ENCODE assay signal across 8 cellular contexts in genomic region chr19:36009220-36009619, GRCh38. TPM values are rescaled to one million over a fixed set of nuclear protein-coding genes. Genes with fewer than 3 reads are reported as not detected.
A peak's percentile ranks its signal among the peaks of the same experiment; 100 is the strongest.
DNase-seq lines count a peak whose midpoint lies in the region; ATAC-seq and TF ChIP-seq lines count a peak whose summit lies in the region.

No MANE protein-coding gene starts in this region.

- H3K14ac ChIP-seq in mesenchymal stem cell (ENCODE audit: low read length in 2 of 2), result peak overlapping the region in 1 of 2 experiments; percentile 10

- H3K4ac ChIP-seq in mesenchymal stem cell (ENCODE audit: low read depth in 1 of 2, low read length in 2 of 2), result peak overlapping the region in 1 of 2 experiments; percentile 56

- H3K4me2 ChIP-seq in mesenchymal stem cell (ENCODE audit: low read length, poor library complexity, severe bottlenecking), result peak overlapping the region; percentile 72

- H3K79me1 ChIP-seq in mesenchymal stem cell (replicated peaks; ENCODE audit: low read length, poor library complexity, severe bottlenecking), result peaks cover 18% of the 10 kb centered on the region

- H2BK15ac ChIP-seq in mesenchymal stem cell (ENCODE audit: low read depth, poor library complexity, severe bottlenecking), result no peak overlapping the region

- H3K4me3 ChIP-seq in endocrine pancreas (ENCODE audit: control insufficient read depth, insufficient read depth, low read length) (no peak overlapping the region), mesenchymal stem cell (ENCODE audit: insufficient read depth in 1 of 2, low read depth in 1 of 2, low read length in 2 of 2) (peak overlapping the region; percentile 40 to 75), stomach (peak overlapping the region; percentile 38 to 48 (median 46))

- H3K18ac ChIP-seq in mesenchymal stem cell (ENCODE audit: low read depth in 1 of 2, low read length in 2 of 2), result peak overlapping the region; percentile 73 to 74

- H3K9ac ChIP-seq in endocrine pancreas (ENCODE audit: control insufficient read depth, insufficient read depth, low read length) (peak overlapping the region; percentile 79), mesenchymal stem cell (ENCODE audit: low read length) (peak overlapping the region; percentile 89)

- WGBS in mesenchymal stem cell, result 2% methylated on average over 50 of the region's 50 CpGs
- WGBS in stomach, 5 donors, result 1 to 2% (median 1%) methylated on average over 19 to 50 of the region's 50 CpGs

- H3K9me3 ChIP-seq in endocrine pancreas (ENCODE audit: control insufficient read depth, low read length), result no peaks in the 10 kb centered on the region
- H3K9me3 ChIP-seq in mesenchymal stem cell (ENCODE audit: control insufficient read depth, low read length), result no peaks in the 10 kb centered on the region
- no peaks in the 10 kb centered on the region for H3K9me3 ChIP-seq in stomach

- H2AFZ ChIP-seq in mesenchymal stem cell (ENCODE audit: low read depth, low read length), result peak overlapping the region; percentile 31

- no peak overlapping the region for H2BK12ac ChIP-seq in mesenchymal stem cell (ENCODE audit: low read length in 2 of 2)

- DNase-seq in DMS53 treated with DMSO at 0.1 percent for 48 hours (lab: John Stamatoyannopoulos, UW; ENCODE audit: unreplicated experiment) (peak; percentile 77), NCI-H2029 treated with DMSO at 0.1 percent for 48 hours (lab: John Stamatoyannopoulos, UW) (peak; percentile 3), mesenchymal stem cell (peak; percentile 65), stomach (peak; percentile 72), SIG-M5 treated with dmso at 0.1 percent for 504 hours (lab: John Stamatoyannopoulos, UW; ENCODE audit: unreplicated experiment) (no peak)
- peak; percentile 42 for DNase-seq in activated CD4-positive, alpha-beta T cell treated with anti-CD3 and anti-CD28 coated beads, Interleukin-2, amount 50 U/mL, for 1 hour

- H3K4me1 ChIP-seq in endocrine pancreas (ENCODE audit: control insufficient read depth, insufficient read depth, low read length) (no peaks in the 10 kb centered on the region), mesenchymal stem cell (ENCODE audit: control insufficient read depth, insufficient read depth, low read depth, low read length) (peaks cover 17% of the 10 kb centered on the region), stomach (peaks cover 17 to 41% (median 30%) of the 10 kb centered on the region in 4 donors)

- ATAC-seq in GM21723 (IDR thresholded peaks at IDR 0.05; ENCODE audit: unreplicated experiment), result no peak

- no peak for TF ChIP-seq POLR2A in stomach (IDR thresholded peaks at IDR 0.05)

- peak overlapping the region; percentile 29 for H2BK120ac ChIP-seq in mesenchymal stem cell (ENCODE audit: low read depth, low read length)

- H4K91ac ChIP-seq in mesenchymal stem cell (ENCODE audit: low read length), result peak overlapping the region; percentile 82

- TF ChIP-seq EP300 in stomach (IDR thresholded peaks at IDR 0.05), result no peak

- H3K27ac ChIP-seq in mesenchymal stem cell (ENCODE audit: low read length, poor library complexity, severe bottlenecking) (no peak overlapping the region), stomach (peak overlapping the region; percentile 18 to 84 (median 77))

- TF ChIP-seq CTCF in stomach (IDR thresholded peaks at IDR 0.05), result no peak

- H4K8ac ChIP-seq in mesenchymal stem cell (ENCODE audit: low read length), result peak overlapping the region; percentile 84

- H3K23ac ChIP-seq in mesenchymal stem cell (ENCODE audit: low read length in 2 of 2), result no peak overlapping the region

- H3K36me3 ChIP-seq in endocrine pancreas (ENCODE audit: control insufficient read depth, insufficient read depth, low read length), result no peaks in the 10 kb centered on the region
- peaks cover 0 to 9% of the 10 kb centered on the region in 2 experiments for H3K36me3 ChIP-seq in mesenchymal stem cell (ENCODE audit: control insufficient read depth in 1 of 2, insufficient read depth in 2 of 2, low read depth in 1 of 2, low read length in 2 of 2)
- peaks cover 0 to 7% (median 2%) of the 10 kb centered on the region in 4 donors for H3K36me3 ChIP-seq in stomach

- intact Hi-C loops in stomach (cut with DNase I; ENCODE audit: low total_unique reads), result no loop called here

- no peaks in the 10 kb centered on the region for H3K27me3 ChIP-seq in endocrine pancreas (ENCODE audit: control insufficient read depth, insufficient read depth, low read length)
- H3K27me3 ChIP-seq in mesenchymal stem cell (ENCODE audit: control insufficient read depth in 1 of 2, insufficient read depth in 1 of 2, low read length in 2 of 2), result no peaks in the 10 kb centered on the region
- no peaks in the 10 kb centered on the region for H3K27me3 ChIP-seq in stomach

- H2AK5ac ChIP-seq in mesenchymal stem cell (ENCODE audit: low read length, severe bottlenecking), result no peak overlapping the region

- H2BK5ac ChIP-seq in mesenchymal stem cell (ENCODE audit: low read depth, low read length, poor library complexity, severe bottlenecking), result no peak overlapping the region

RNA-seq across cellular contexts. Expression of gene SYNE4, which starts 0.6 kb away (rescaled TPM):
- 0.21 TPM for polyA plus RNA-seq in mesenchymal stem cell (2013, experiment 1 of 2)
- 0.07 TPM for polyA plus RNA-seq in mesenchymal stem cell (2013, experiment 2 of 2)
- 10 to 100 TPM in 1 of 5 donors, 1 to 10 TPM in 3, not detected in 1; 1.3 to 11.2 (median 5.4) TPM for total RNA-seq in stomach
- polyA plus RNA-seq in stomach, result 1 to 10 TPM; 3.5 to 5.8 (median 4.6) TPM

RNA-seq across cellular contexts. Expression of gene ALKBH6, which starts 4.8 kb away (rescaled TPM):
- polyA plus RNA-seq in mesenchymal stem cell (2013, experiment 1 of 2), result 26.7 TPM
- 24.3 TPM for polyA plus RNA-seq in mesenchymal stem cell (2013, experiment 2 of 2)
- 100 to 1,000 TPM in 2 of 5 donors, 10 to 100 TPM in 1, 1 to 10 TPM in 2; 8.8 to 187 (median 44.2) TPM for total RNA-seq in stomach
- polyA plus RNA-seq in stomach, result 10 to 100 TPM in 2 of 3 donors, 1 to 10 TPM in 1; 9.8 to 25.8 (median 13.7) TPM

RNA-seq across cellular contexts. Expression of gene SDHAF1, which starts 14.2 kb away (rescaled TPM):
- polyA plus RNA-seq in mesenchymal stem cell (2013, experiment 1 of 2), result 13.3 TPM
- 13.1 TPM for polyA plus RNA-seq in mesenchymal stem cell (2013, experiment 2 of 2)
- total RNA-seq in stomach, result 10 to 100 TPM in 3 of 5 donors, 1 to 10 TPM in 1, not detected in 1; 8.0 to 38.1 (median 21.1) TPM
- polyA plus RNA-seq in stomach, result 10 to 100 TPM; 19.2 to 31.2 (median 28.3) TPM

RNA-seq across cellular contexts. Expression of gene CLIP3, which starts 23.5 kb away (rescaled TPM):
- 66.5 TPM for polyA plus RNA-seq in mesenchymal stem cell (2013, experiment 1 of 2)
- 62.3 TPM for polyA plus RNA-seq in mesenchymal stem cell (2013, experiment 2 of 2)
- total RNA-seq in stomach, result 10 to 100 TPM in 1 of 5 donors, 1 to 10 TPM in 4; 1.8 to 17.1 (median 7.5) TPM
- polyA plus RNA-seq in stomach, result 1 to 10 TPM; 4.5 to 8.3 (median 5.5) TPM

RNA-seq across cellular contexts. Expression of gene THAP8, which starts 44.9 kb away (rescaled TPM):
- 8.0 TPM for polyA plus RNA-seq in mesenchymal stem cell (2013, experiment 1 of 2)
- polyA plus RNA-seq in mesenchymal stem cell (2013, experiment 2 of 2), result 7.4 TPM
- total RNA-seq in stomach, result 10 to 100 TPM in 1 of 5 donors, 1 to 10 TPM in 1, under 1 TPM in 2, not detected in 1; 0.29 to 12.8 (median 5.1) TPM
- 1 to 10 TPM; 4.4 to 4.7 (median 4.7) TPM for polyA plus RNA-seq in stomach
